Comparison of ENCODE assay signal across 1 cellular context in the genomic region with DNA sequence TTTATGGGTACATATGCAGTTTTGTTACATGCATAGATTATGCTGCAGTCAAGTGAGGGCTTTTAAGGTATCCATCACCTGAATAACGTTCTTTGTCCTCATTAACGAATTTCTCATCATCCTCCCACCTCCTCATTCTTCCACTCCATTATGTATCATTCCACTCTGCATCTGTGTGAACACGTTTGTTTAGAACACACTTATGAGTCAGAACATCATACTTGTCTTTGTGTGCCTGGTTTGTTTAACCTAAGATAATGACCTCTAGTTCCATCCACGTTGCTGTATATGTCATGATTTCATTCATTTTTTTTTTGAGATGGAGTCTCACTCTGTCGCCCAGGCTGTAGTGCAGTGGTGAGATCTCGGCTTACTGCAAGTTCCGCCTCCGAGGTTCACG.
TF ChIP-seq lines count a peak whose summit lies in the region.

No MANE protein-coding gene starts in this region.

TF ChIP-seq in IMR-90, 13 proteins besides CTCF, POLR2A, EP300 and RAD21 (continued from another document):
- TF ChIP-seq MAZ (IDR thresholded peaks at IDR 0.05; ENCODE audit: borderline replicate concordance, low read depth, low read length) (no peak), NFE2L2 (IDR thresholded peaks at IDR 0.05; ENCODE audit: low read depth, low read length) (no peak), FOS (IDR thresholded peaks at IDR 0.05; ENCODE audit: low read depth, low read length) (no peak), RFX5 (IDR thresholded peaks at IDR 0.05; ENCODE audit: low read depth, low read length) (no peak), BHLHE40 (IDR thresholded peaks at IDR 0.05; ENCODE audit: low read depth, low read length) (no peak), CHD1 (IDR thresholded peaks at IDR 0.05; ENCODE audit: low read depth, low read length) (no peak), MAFK (IDR thresholded peaks at IDR 0.05; ENCODE audit: low read depth, low read length) (no peak), RCOR1 (IDR thresholded peaks at IDR 0.05; ENCODE audit: insufficient replicate concordance, low read length) (no peak)
- TF ChIP-seq, protein P1, sequence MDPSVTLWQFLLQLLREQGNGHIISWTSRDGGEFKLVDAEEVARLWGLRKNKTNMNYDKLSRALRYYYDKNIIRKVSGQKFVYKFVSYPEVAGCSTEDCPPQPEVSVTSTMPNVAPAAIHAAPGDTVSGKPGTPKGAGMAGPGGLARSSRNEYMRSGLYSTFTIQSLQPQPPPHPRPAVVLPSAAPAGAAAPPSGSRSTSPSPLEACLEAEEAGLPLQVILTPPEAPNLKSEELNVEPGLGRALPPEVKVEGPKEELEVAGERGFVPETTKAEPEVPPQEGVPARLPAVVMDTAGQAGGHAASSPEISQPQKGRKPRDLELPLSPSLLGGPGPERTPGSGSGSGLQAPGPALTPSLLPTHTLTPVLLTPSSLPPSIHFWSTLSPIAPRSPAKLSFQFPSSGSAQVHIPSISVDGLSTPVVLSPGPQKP (IDR thresholded peaks at IDR 0.05; ENCODE audit: borderline replicate concordance, low read depth, low read length) = no peak
